Comparison of ENCODE assay signal across 20 cellular contexts in the genomic region with DNA sequence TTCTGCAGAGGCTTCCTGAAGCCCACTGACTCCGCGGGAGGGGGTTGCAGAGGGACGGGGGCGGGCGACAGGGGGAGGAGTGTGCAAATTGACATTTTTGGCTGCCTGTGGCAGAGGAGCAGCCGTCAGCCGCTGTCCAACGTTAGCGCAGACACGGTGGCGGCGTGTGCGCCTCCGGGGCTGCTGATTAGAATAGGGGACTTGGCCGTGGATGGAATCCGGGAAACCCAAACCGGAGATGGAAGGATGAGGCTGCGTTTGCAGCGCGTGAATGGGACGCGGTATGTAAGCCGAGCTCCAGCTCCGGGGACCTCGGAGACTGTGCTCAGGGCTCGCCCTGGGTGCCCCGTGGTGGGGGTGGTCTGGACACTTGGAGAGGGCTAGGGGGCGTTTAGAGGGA.
A peak's percentile ranks its signal among the peaks of the same experiment; 100 is the strongest.
DNase-seq lines count a peak whose midpoint lies in the region; ATAC-seq, FAIRE-seq and TF ChIP-seq lines count a peak whose summit lies in the region.
"Had no signal": no experiment of that assay in that cellular context is flagged by ENCODE, and none has a peak within 500 bp of the region (broad histone marks: within the 10 kb centered on the region; RNA-seq: fewer than 3 reads in every experiment).

No MANE protein-coding gene starts in this region.

- FAIRE-seq in kidney (lab: Jason Lieb, UNC): no peak
- FAIRE-seq: K562, pancreas had no signal

- H3K9me3 Mint-ChIP-seq in endothelial cell (ENCODE audit: unreplicated experiment): no peaks in the 10 kb centered on the region
- no peaks in the 10 kb centered on the region for H3K9me3 Mint-ChIP-seq in nephron progenitor cell

- no peak overlapping the region for H3K27ac ChIP-seq in kidney (ENCODE audit: low read depth in 2 of 2, low read length in 2 of 2)
- H3K27ac ChIP-seq: body of pancreas, esophagus muscularis mucosa, HL-60, pancreas had no signal

- H3K27me3 Mint-ChIP-seq in endothelial cell (ENCODE audit: unreplicated experiment): peaks cover 2% of the 10 kb centered on the region
- H3K27me3 Mint-ChIP-seq in nephron progenitor cell (ENCODE audit: low read depth, poor library complexity): peaks cover 38% of the 10 kb centered on the region

- DNase-seq in G401 (ENCODE audit: low spot score): peak; percentile 67
- peak; percentile 23 for DNase-seq in NCI-H748 treated with DMSO at 0.1 percent for 48 hours (lab: John Stamatoyannopoulos, UW)
- peak; percentile 8 for DNase-seq in endothelial cell (ENCODE audit: low spot score)
- peak; percentile 51 for DNase-seq in nephron progenitor cell
- no peak for DNase-seq in NCI-H226
- no peak for DNase-seq in kidney
- DNase-seq in GM13976 (ENCODE audit: low spot score): no peak
- DNase-seq: activated CD4-positive, alpha-beta T cell treated with anti-CD3 and anti-CD28 coated beads, Interleukin-2, amount 50 U/mL, for 4 hours; activated naive CD4-positive, alpha-beta T cell treated with anti-CD3 and anti-CD28 coated beads for 36 hours; activated T-cell treated with anti-CD3 and anti-CD28 coated beads, Interleukin-2, amount 50 U/mL, for 1 hour; body of pancreas; CD8-positive, alpha-beta T cell; NCI-H526 treated with DMSO at 0.1 percent for 48 hours; T-helper 1 cell had no signal

- ATAC-seq in HG03378 (IDR thresholded peaks at IDR 0.05; ENCODE audit: unreplicated experiment): no peak
- ATAC-seq: body of pancreas; CD8-positive, alpha-beta T cell; K562; pancreas had no signal

- H3K9me3 ChIP-seq in kidney (ENCODE audit: control insufficient read depth in 1 of 2, low read length in 2 of 2): no peaks in the 10 kb centered on the region
- H3K9me3 ChIP-seq: body of pancreas, esophagus muscularis mucosa, pancreas had no signal

- no peak overlapping the region for H3K4me3 ChIP-seq in kidney (ENCODE audit: low read length in 2 of 2)
- H3K4me3 ChIP-seq: body of pancreas, esophagus muscularis mucosa, K562, pancreas had no signal

- intact Hi-C loops in kidney (cut with DNase I): no loop called here

- H3K4me1 Mint-ChIP-seq in endothelial cell (ENCODE audit: unreplicated experiment) (no peaks in the 10 kb centered on the region), nephron progenitor cell (peaks cover 6% of the 10 kb centered on the region)

- H3K27ac Mint-ChIP-seq in endothelial cell (ENCODE audit: unreplicated experiment) (no peak overlapping the region), nephron progenitor cell (no peak overlapping the region)
- H3K27ac Mint-ChIP-seq: activated naive CD4-positive, alpha-beta T cell treated with anti-CD3 and anti-CD28 coated beads for 36 hours; CD8-positive, alpha-beta T cell; dendritic cell treated with granulocyte-macrophage colony-stimulating factor and Interleukin-4, amounts not matched to agents 40 ng/mL and 50 ng/mL, for 4 days had no signal

- H3K36me3 ChIP-seq in kidney (ENCODE audit: control insufficient read depth in 1 of 2, insufficient read depth in 2 of 2, low read length in 2 of 2): no peaks in the 10 kb centered on the region
- H3K36me3 ChIP-seq: esophagus muscularis mucosa, pancreas had no signal

- in situ Hi-C loops in G401 (cut with HindIII; ENCODE audit: low sequenced_read_pairs) (no loop called here), GM13976 (cut with MboI; ENCODE audit: low sequenced_read_pairs, unreplicated experiment) (no loop called here)

- TF ChIP-seq CTCF in endothelial cell (IDR thresholded peaks at IDR 0.05; ENCODE audit: unreplicated experiment): no peak
- no peak for TF ChIP-seq CTCF in nephron progenitor cell (IDR thresholded peaks at IDR 0.05)
- TF ChIP-seq CTCF in kidney (IDR thresholded peaks at IDR 0.05; ENCODE audit: borderline replicate concordance, extremely low read depth, insufficient read depth): no peak
- TF ChIP-seq CTCF in GM13976 (IDR thresholded peaks at IDR 0.05; ENCODE audit: borderline replicate concordance, control extremely low read depth, extremely low read depth, insufficient read depth, missing control alignments): no peak

- no peak overlapping the region for H3K4me3 Mint-ChIP-seq in endothelial cell (ENCODE audit: unreplicated experiment)
- peak overlapping the region; percentile 80 for H3K4me3 Mint-ChIP-seq in nephron progenitor cell
- H3K4me3 Mint-ChIP-seq: activated naive CD4-positive, alpha-beta T cell treated with anti-CD3 and anti-CD28 coated beads for 36 hours; CD8-positive, alpha-beta T cell; dendritic cell treated with granulocyte-macrophage colony-stimulating factor and Interleukin-4, amounts not matched to agents 40 ng/mL and 50 ng/mL, for 4 days had no signal

- no peaks in the 10 kb centered on the region for H3K4me1 ChIP-seq in kidney (ENCODE audit: control insufficient read depth in 1 of 2, insufficient read depth in 1 of 2, low read depth in 1 of 2, low read length in 2 of 2)
- H3K4me1 ChIP-seq: body of pancreas, esophagus muscularis mucosa, pancreas had no signal

- no peak overlapping the region for H3K9ac ChIP-seq in kidney (ENCODE audit: low read length in 2 of 2)

- H3K36me3 Mint-ChIP-seq in endothelial cell (ENCODE audit: low read depth, unreplicated experiment): no peaks in the 10 kb centered on the region
- H3K36me3 Mint-ChIP-seq in nephron progenitor cell (ENCODE audit: low read depth): no peaks in the 10 kb centered on the region
- H3K36me3 Mint-ChIP-seq: CD8-positive, alpha-beta T cell had no signal

Comparison
In these comparisons a context has a peak if more than half of its experiments do, and no peak if none do; other contexts are left out.
1. DNase-seq: peak in G401 (single experiment), NCI-H748 treated with DMSO at 0.1 percent for 48 hours (single experiment), endothelial cell (single experiment) and nephron progenitor cell (single experiment); none in NCI-H226 (single experiment), kidney (single experiment) and GM13976 (single experiment).